In genomic region chr9:95771556-95772280, GRCh38 we compare ENCODE assay signal across 1 cellular context.
A peak's percentile ranks its signal among the peaks of the same experiment; 100 is the strongest.
TF ChIP-seq lines count a peak whose summit lies in the region.

No MANE protein-coding gene starts in this region.

TF ChIP-seq in HepG2, 621 proteins besides CTCF, POLR2A, EP300 and RAD21 (continued from another document and continues in another):
- TF ChIP-seq ZMYM4 (CRISPR knock-in tag; IDR thresholded peaks at IDR 0.05) = peak; percentile 49; the same call in 1 of the 2 replicates
- TF ChIP-seq, protein P1, sequence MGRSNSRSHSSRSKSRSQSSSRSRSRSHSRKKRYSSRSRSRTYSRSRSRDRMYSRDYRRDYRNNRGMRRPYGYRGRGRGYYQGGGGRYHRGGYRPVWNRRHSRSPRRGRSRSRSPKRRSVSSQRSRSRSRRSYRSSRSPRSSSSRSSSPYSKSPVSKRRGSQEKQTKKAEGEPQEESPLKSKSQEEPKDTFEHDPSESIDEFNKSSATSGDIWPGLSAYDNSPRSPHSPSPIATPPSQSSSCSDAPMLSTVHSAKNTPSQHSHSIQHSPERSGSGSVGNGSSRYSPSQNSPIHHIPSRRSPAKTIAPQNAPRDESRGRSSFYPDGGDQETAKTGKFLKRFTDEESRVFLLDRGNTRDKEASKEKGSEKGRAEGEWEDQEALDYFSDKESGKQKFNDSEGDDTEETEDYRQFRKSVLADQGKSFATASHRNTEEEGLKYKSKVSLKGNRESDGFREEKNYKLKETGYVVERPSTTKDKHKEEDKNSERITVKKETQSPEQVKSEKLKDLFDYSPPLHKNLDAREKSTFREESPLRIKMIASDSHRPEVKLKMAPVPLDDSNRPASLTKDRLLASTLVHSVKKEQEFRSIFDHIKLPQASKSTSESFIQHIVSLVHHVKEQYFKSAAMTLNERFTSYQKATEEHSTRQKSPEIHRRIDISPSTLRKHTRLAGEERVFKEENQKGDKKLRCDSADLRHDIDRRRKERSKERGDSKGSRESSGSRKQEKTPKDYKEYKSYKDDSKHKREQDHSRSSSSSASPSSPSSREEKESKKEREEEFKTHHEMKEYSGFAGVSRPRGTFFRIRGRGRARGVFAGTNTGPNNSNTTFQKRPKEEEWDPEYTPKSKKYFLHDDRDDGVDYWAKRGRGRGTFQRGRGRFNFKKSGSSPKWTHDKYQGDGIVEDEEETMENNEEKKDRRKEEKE (IDR thresholded peaks at IDR 0.05) = no peak
- TF ChIP-seq ZNF558 (CRISPR knock-in tag; IDR thresholded peaks at IDR 0.05; ENCODE audit: borderline replicate concordance) = peak; percentile 61; the same call in 1 of the 2 replicates
- no peak for TF ChIP-seq GPN1 (CRISPR knock-in tag; IDR thresholded peaks at IDR 0.05; ENCODE audit: borderline replicate concordance)
- peak; percentile 88 for TF ChIP-seq FOXA3 (CRISPR knock-in tag; IDR thresholded peaks at IDR 0.05)
- TF ChIP-seq KAT7 (CRISPR knock-in tag; IDR thresholded peaks at IDR 0.05; ENCODE audit: borderline replicate concordance) = peak; percentile 43; the same call in 1 of the 2 replicates
- TF ChIP-seq, protein P2, sequence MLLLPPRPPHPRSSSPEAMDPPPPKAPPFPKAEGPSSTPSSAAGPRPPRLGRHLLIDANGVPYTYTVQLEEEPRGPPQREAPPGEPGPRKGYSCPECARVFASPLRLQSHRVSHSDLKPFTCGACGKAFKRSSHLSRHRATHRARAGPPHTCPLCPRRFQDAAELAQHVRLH (CRISPR knock-in tag; IDR thresholded peaks at IDR 0.05; ENCODE audit: borderline replicate concordance, low read depth) = peak; percentile 68; the same call in 1 of the 2 replicates
- TF ChIP-seq, protein P3, sequence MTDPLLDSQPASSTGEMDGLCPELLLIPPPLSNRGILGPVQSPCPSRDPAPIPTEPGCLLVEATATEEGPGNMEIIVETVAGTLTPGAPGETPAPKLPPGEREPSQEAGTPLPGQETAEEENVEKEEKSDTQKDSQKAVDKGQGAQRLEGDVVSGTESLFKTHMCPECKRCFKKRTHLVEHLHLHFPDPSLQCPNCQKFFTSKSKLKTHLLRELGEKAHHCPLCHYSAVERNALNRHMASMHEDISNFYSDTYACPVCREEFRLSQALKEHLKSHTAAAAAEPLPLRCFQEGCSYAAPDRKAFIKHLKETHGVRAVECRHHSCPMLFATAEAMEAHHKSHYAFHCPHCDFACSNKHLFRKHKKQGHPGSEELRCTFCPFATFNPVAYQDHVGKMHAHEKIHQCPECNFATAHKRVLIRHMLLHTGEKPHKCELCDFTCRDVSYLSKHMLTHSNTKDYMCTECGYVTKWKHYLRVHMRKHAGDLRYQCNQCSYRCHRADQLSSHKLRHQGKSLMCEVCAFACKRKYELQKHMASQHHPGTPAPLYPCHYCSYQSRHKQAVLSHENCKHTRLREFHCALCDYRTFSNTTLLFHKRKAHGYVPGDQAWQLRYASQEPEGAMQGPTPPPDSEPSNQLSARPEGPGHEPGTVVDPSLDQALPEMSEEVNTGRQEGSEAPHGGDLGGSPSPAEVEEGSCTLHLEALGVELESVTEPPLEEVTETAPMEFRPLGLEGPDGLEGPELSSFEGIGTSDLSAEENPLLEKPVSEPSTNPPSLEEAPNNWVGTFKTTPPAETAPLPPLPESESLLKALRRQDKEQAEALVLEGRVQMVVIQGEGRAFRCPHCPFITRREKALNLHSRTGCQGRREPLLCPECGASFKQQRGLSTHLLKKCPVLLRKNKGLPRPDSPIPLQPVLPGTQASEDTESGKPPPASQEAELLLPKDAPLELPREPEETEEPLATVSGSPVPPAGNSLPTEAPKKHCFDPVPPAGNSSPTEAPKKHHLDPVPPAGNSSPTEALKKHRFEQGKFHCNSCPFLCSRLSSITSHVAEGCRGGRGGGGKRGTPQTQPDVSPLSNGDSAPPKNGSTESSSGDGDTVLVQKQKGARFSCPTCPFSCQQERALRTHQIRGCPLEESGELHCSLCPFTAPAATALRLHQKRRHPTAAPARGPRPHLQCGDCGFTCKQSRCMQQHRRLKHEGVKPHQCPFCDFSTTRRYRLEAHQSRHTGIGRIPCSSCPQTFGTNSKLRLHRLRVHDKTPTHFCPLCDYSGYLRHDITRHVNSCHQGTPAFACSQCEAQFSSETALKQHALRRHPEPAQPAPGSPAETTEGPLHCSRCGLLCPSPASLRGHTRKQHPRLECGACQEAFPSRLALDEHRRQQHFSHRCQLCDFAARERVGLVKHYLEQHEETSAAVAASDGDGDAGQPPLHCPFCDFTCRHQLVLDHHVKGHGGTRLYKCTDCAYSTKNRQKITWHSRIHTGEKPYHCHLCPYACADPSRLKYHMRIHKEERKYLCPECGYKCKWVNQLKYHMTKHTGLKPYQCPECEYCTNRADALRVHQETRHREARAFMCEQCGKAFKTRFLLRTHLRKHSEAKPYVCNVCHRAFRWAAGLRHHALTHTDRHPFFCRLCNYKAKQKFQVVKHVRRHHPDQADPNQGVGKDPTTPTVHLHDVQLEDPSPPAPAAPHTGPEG (CRISPR knock-in tag; IDR thresholded peaks at IDR 0.05) = peak; percentile 76; the same call in 1 of the 2 replicates
- peak; percentile 78 for TF ChIP-seq NCOA2 (CRISPR knock-in tag; IDR thresholded peaks at IDR 0.05)
- TF ChIP-seq BCL6 (CRISPR knock-in tag; IDR thresholded peaks at IDR 0.05) = peak; percentile 54; the same call in 1 of the 2 replicates
- TF ChIP-seq SMAD3 (CRISPR knock-in tag; IDR thresholded peaks at IDR 0.05) = peak; percentile 82; the same call in 1 of the 2 replicates
- TF ChIP-seq MAF1 (CRISPR knock-in tag; IDR thresholded peaks at IDR 0.05; ENCODE audit: borderline replicate concordance) = no peak
- TF ChIP-seq MEIS2 (CRISPR knock-in tag; IDR thresholded peaks at IDR 0.05) = peak; percentile 17; the same call in 1 of the 2 replicates
- TF ChIP-seq ZNF362 (CRISPR knock-in tag; IDR thresholded peaks at IDR 0.05; ENCODE audit: borderline replicate concordance) = 0 out of 2 replicates have a peak, but pooled peaks have one; percentile 4
- no peak for TF ChIP-seq SP4 (CRISPR knock-in tag; IDR thresholded peaks at IDR 0.05)
- TF ChIP-seq, protein P4, sequence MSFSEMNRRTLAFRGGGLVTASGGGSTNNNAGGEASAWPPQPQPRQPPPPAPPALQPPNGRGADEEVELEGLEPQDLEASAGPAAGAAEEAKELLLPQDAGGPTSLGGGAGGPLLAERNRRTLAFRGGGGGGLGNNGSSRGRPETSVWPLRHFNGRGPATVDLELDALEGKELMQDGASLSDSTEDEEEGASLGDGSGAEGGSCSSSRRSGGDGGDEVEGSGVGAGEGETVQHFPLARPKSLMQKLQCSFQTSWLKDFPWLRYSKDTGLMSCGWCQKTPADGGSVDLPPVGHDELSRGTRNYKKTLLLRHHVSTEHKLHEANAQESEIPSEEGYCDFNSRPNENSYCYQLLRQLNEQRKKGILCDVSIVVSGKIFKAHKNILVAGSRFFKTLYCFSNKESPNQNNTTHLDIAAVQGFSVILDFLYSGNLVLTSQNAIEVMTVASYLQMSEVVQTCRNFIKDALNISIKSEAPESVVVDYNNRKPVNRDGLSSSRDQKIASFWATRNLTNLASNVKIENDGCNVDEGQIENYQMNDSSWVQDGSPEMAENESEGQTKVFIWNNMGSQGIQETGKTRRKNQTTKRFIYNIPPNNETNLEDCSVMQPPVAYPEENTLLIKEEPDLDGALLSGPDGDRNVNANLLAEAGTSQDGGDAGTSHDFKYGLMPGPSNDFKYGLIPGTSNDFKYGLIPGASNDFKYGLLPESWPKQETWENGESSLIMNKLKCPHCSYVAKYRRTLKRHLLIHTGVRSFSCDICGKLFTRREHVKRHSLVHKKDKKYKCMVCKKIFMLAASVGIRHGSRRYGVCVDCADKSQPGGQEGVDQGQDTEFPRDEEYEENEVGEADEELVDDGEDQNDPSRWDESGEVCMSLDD (CRISPR knock-in tag; IDR thresholded peaks at IDR 0.05; ENCODE audit: borderline replicate concordance) = no peak
- peak; percentile 30 for TF ChIP-seq SKI (IDR thresholded peaks at IDR 0.05; ENCODE audit: partially characterized antibody)
- no peak for TF ChIP-seq GLMP (CRISPR knock-in tag; IDR thresholded peaks at IDR 0.05; ENCODE audit: borderline replicate concordance)
- peak; percentile 22; the same call in 1 of the 2 replicates for TF ChIP-seq RARA (CRISPR knock-in tag; IDR thresholded peaks at IDR 0.05)
- no peak for TF ChIP-seq ZNF251 (CRISPR knock-in tag; IDR thresholded peaks at IDR 0.05)
- TF ChIP-seq ZNF331 (CRISPR knock-in tag; IDR thresholded peaks at IDR 0.05) = peak; percentile 67; the same call in 1 of the 2 replicates
- TF ChIP-seq, protein P5, sequence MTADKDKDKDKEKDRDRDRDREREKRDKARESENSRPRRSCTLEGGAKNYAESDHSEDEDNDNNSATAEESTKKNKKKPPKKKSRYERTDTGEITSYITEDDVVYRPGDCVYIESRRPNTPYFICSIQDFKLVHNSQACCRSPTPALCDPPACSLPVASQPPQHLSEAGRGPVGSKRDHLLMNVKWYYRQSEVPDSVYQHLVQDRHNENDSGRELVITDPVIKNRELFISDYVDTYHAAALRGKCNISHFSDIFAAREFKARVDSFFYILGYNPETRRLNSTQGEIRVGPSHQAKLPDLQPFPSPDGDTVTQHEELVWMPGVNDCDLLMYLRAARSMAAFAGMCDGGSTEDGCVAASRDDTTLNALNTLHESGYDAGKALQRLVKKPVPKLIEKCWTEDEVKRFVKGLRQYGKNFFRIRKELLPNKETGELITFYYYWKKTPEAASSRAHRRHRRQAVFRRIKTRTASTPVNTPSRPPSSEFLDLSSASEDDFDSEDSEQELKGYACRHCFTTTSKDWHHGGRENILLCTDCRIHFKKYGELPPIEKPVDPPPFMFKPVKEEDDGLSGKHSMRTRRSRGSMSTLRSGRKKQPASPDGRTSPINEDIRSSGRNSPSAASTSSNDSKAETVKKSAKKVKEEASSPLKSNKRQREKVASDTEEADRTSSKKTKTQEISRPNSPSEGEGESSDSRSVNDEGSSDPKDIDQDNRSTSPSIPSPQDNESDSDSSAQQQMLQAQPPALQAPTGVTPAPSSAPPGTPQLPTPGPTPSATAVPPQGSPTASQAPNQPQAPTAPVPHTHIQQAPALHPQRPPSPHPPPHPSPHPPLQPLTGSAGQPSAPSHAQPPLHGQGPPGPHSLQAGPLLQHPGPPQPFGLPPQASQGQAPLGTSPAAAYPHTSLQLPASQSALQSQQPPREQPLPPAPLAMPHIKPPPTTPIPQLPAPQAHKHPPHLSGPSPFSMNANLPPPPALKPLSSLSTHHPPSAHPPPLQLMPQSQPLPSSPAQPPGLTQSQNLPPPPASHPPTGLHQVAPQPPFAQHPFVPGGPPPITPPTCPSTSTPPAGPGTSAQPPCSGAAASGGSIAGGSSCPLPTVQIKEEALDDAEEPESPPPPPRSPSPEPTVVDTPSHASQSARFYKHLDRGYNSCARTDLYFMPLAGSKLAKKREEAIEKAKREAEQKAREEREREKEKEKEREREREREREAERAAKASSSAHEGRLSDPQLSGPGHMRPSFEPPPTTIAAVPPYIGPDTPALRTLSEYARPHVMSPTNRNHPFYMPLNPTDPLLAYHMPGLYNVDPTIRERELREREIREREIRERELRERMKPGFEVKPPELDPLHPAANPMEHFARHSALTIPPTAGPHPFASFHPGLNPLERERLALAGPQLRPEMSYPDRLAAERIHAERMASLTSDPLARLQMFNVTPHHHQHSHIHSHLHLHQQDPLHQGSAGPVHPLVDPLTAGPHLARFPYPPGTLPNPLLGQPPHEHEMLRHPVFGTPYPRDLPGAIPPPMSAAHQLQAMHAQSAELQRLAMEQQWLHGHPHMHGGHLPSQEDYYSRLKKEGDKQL (CRISPR knock-in tag; IDR thresholded peaks at IDR 0.05; ENCODE audit: low read depth) = 0 out of 2 replicates have a peak, but pooled peaks have one; percentile 49
- no peak for TF ChIP-seq ZSCAN30 (CRISPR knock-in tag; IDR thresholded peaks at IDR 0.05)
- peak; percentile 54; the same call in 1 of the 2 replicates for TF ChIP-seq MYNN (CRISPR knock-in tag; IDR thresholded peaks at IDR 0.05; ENCODE audit: low read depth)
- peak; percentile 45; the same call in 1 of the 2 replicates for TF ChIP-seq PHF21A (CRISPR knock-in tag; IDR thresholded peaks at IDR 0.05)
- TF ChIP-seq WIZ (CRISPR knock-in tag; IDR thresholded peaks at IDR 0.05) = no peak
- TF ChIP-seq GATAD1 (CRISPR knock-in tag; IDR thresholded peaks at IDR 0.05) = peak; percentile 23; the same call in 1 of the 2 replicates
- TF ChIP-seq CEBPB (IDR thresholded peaks at IDR 0.05; ENCODE audit: borderline replicate concordance, low read depth, low read length) = peak; percentile 91
- no peak for TF ChIP-seq ZNF841 (CRISPR knock-in tag; IDR thresholded peaks at IDR 0.05; ENCODE audit: borderline replicate concordance)
- TF ChIP-seq ELF4 (CRISPR knock-in tag; IDR thresholded peaks at IDR 0.05; ENCODE audit: borderline replicate concordance) = 0 out of 2 replicates have a peak, but pooled peaks have one; percentile 34
- no peak for TF ChIP-seq ARNTL (CRISPR knock-in tag; IDR thresholded peaks at IDR 0.05)
- TF ChIP-seq ZEB1 (IDR thresholded peaks at IDR 0.05; ENCODE audit: insufficient replicate concordance, low read depth) = peak; percentile 23
- TF ChIP-seq SNAI1 (CRISPR knock-in tag; IDR thresholded peaks at IDR 0.05; ENCODE audit: borderline replicate concordance) = no peak
- peak; percentile 9; the same call in 1 of the 2 replicates for TF ChIP-seq IRF2 (CRISPR knock-in tag; IDR thresholded peaks at IDR 0.05)
- TF ChIP-seq, protein P6, sequence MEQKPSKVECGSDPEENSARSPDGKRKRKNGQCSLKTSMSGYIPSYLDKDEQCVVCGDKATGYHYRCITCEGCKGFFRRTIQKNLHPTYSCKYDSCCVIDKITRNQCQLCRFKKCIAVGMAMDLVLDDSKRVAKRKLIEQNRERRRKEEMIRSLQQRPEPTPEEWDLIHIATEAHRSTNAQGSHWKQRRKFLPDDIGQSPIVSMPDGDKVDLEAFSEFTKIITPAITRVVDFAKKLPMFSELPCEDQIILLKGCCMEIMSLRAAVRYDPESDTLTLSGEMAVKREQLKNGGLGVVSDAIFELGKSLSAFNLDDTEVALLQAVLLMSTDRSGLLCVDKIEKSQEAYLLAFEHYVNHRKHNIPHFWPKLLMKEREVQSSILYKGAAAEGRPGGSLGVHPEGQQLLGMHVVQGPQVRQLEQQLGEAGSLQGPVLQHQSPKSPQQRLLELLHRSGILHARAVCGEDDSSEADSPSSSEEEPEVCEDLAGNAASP (CRISPR knock-in tag; IDR thresholded peaks at IDR 0.05; ENCODE audit: borderline replicate concordance) = peak; percentile 71; the same call in 1 of the 2 replicates
- no peak for TF ChIP-seq CBX2 (IDR thresholded peaks at IDR 0.05; ENCODE audit: low read depth, low read length)
- no peak for TF ChIP-seq CBX2 (CRISPR knock-in tag; IDR thresholded peaks at IDR 0.05; ENCODE audit: low read depth)
- TF ChIP-seq ZNF224 (CRISPR knock-in tag; IDR thresholded peaks at IDR 0.05) = no peak
- peak; percentile 47 for TF ChIP-seq YY1 (IDR thresholded peaks at IDR 0.05; ENCODE audit: insufficient read depth, insufficient replicate concordance, low read depth, low read length)
- no peak for TF ChIP-seq BHLHE40 (IDR thresholded peaks at IDR 0.05; ENCODE audit: low read length)
